Comparison of ENCODE assay signal across 1 cellular context in the genomic region with DNA sequence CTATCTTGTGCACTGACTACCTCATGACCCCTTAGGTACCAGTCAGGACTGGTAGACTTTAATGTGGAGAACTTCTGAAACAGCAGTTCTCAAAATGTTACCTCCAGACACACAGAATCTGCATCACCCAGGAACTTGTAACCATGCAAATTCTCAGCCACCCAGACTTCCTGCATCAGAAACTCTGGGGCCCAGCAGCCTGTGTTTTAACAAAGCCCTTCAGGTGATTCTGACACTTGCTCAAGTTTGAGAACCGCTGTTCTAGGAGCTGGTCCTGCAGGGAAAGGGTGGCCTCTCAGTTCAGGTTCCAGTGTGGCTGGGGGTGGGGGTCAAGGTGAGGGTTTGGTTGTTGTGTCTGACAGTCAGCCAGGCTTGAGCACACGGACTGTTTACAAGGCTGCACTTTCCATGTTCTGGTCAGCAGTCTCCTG.
TF ChIP-seq lines count a peak whose summit lies in the region.

No MANE protein-coding gene starts in this region.

TF ChIP-seq in liver, 16 proteins besides CTCF, POLR2A, EP300 and RAD21 (continued from another document):
- TF ChIP-seq, protein P1, sequence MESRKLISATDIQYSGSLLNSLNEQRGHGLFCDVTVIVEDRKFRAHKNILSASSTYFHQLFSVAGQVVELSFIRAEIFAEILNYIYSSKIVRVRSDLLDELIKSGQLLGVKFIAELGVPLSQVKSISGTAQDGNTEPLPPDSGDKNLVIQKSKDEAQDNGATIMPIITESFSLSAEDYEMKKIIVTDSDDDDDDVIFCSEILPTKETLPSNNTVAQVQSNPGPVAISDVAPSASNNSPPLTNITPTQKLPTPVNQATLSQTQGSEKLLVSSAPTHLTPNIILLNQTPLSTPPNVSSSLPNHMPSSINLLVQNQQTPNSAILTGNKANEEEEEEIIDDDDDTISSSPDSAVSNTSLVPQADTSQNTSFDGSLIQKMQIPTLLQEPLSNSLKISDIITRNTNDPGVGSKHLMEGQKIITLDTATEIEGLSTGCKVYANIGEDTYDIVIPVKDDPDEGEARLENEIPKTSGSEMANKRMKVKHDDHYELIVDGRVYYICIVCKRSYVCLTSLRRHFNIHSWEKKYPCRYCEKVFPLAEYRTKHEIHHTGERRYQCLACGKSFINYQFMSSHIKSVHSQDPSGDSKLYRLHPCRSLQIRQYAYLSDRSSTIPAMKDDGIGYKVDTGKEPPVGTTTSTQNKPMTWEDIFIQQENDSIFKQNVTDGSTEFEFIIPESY (IDR thresholded peaks at IDR 0.05): no peak
